In the genomic region with DNA sequence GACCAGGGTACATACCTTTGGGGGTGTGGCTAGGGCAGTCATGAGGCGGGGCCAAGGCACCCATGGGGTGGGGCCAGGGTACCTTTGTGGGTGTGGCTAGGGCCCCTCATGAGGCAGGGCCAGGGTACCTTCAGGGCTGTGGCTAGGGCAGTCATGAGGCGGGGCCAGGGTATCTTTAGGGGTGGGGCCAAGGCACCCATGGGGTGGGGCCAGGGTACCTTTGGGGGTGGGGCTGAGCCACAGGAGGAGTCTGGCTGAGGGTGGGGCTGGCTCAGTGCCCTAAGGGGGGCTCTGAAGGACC, we compare ENCODE assay signal across 20 cellular contexts. TPM values are rescaled to one million over a fixed set of nuclear protein-coding genes. Genes with fewer than 3 reads are reported as not detected.
DNase-seq lines count a peak whose midpoint lies in the region; ATAC-seq and TF ChIP-seq lines count a peak whose summit lies in the region.
"Had no signal": no experiment of that assay in that cellular context is flagged by ENCODE, and none has a peak within 500 bp of the region (broad histone marks: within the 10 kb centered on the region; RNA-seq: fewer than 3 reads in every experiment).

No MANE protein-coding gene starts in this region.

- no peaks in the 10 kb centered on the region for H3K36me3 ChIP-seq in mucosa of descending colon (ENCODE audit: low read depth)
- H3K36me3 ChIP-seq in CD8-positive, alpha-beta T cell (ENCODE audit: insufficient read depth, low read length), result no peaks in the 10 kb centered on the region
- H3K36me3 ChIP-seq: breast epithelium had no signal

- H4K8ac ChIP-seq in H9 (replicated peaks; ENCODE audit: insufficient read length, low read depth, low read length), result no peak overlapping the region

- peaks cover 4% of the 10 kb centered on the region for H3K23me2 ChIP-seq in H9 (ENCODE audit: insufficient read length, low read depth, low read length, poor library complexity, severe bottlenecking)

- CTCF ChIA-PET in activated CD4-positive, alpha-beta memory T cell treated with anti-CD3 and anti-CD28 coated beads for 36 hours (lab: Charles Lee), result no interaction called here
- CTCF ChIA-PET in CD8-positive, alpha-beta T cell (lab: Charles Lee), result no interaction called here

- H3K4me2 ChIP-seq in H9 (ENCODE audit: insufficient read depth, insufficient read length, low read length), result no peak overlapping the region
- H3K4me2 ChIP-seq: hepatocyte had no signal

- H3K4me3 Mint-ChIP-seq in H9, result no peak overlapping the region
- H3K4me3 Mint-ChIP-seq in activated CD4-positive, alpha-beta memory T cell treated with anti-CD3 and anti-CD28 coated beads for 36 hours, result no peak overlapping the region
- H3K4me3 Mint-ChIP-seq in CD8-positive, alpha-beta T cell, result no peak overlapping the region
- H3K4me3 Mint-ChIP-seq: activated naive CD4-positive, alpha-beta T cell treated with anti-CD3 and anti-CD28 coated beads, Interleukin-2, amount 50 U/mL, for 24 hours; T-helper 1 cell treated with Interleukin-12 subunit alpha and Interleukin-12 subunit beta and Interleukin-4 antibody, amounts not matched to agents 30 μg/mL and 1 μg/mL, for 36 hours had no signal

- no peak overlapping the region for H3K14ac ChIP-seq in H9 (ENCODE audit: insufficient read depth, low read length)

- peak; percentile 44 for ATAC-seq in mucosa of descending colon
- ATAC-seq in CD8-positive, alpha-beta T cell, result no peak
- ATAC-seq: left lung had no signal

- no peaks in the 10 kb centered on the region for H3K4me1 ChIP-seq in H9 (ENCODE audit: insufficient read depth, low read length)
- no peaks in the 10 kb centered on the region for H3K4me1 ChIP-seq in mucosa of descending colon (ENCODE audit: low read depth)
- H3K4me1 ChIP-seq in CD8-positive, alpha-beta T cell (ENCODE audit: insufficient read depth, low read length), result no peaks in the 10 kb centered on the region
- H3K4me1 ChIP-seq: left lung had no signal

- H3K4me1 Mint-ChIP-seq in H9, result no peaks in the 10 kb centered on the region
- H3K4me1 Mint-ChIP-seq in activated CD4-positive, alpha-beta memory T cell treated with anti-CD3 and anti-CD28 coated beads for 36 hours (ENCODE audit: low read depth), result no peaks in the 10 kb centered on the region
- no peaks in the 10 kb centered on the region for H3K4me1 Mint-ChIP-seq in CD8-positive, alpha-beta T cell (ENCODE audit: low read depth)
- H3K4me1 Mint-ChIP-seq: activated naive CD4-positive, alpha-beta T cell treated with anti-CD3 and anti-CD28 coated beads, Interleukin-2, amount 50 U/mL, for 24 hours had no signal

- H3K9me3 Mint-ChIP-seq in H9, result peaks cover 0 to 3% of the 10 kb centered on the region in 2 experiments; a peak in 1 of 5 replicates
- H3K9me3 Mint-ChIP-seq in activated CD4-positive, alpha-beta memory T cell treated with anti-CD3 and anti-CD28 coated beads for 36 hours, result no peaks in the 10 kb centered on the region
- no peaks in the 10 kb centered on the region for H3K9me3 Mint-ChIP-seq in CD8-positive, alpha-beta T cell
- H3K9me3 Mint-ChIP-seq: activated naive CD4-positive, alpha-beta T cell treated with anti-CD3 and anti-CD28 coated beads, Interleukin-2, amount 50 U/mL, for 24 hours; T-helper 1 cell treated with Interleukin-12 subunit alpha and Interleukin-12 subunit beta and Interleukin-4 antibody, amounts not matched to agents 30 μg/mL and 1 μg/mL, for 36 hours had no signal

- H3K4ac ChIP-seq in H9 (ENCODE audit: low read depth, low read length), result no peak overlapping the region

- H2BK15ac ChIP-seq in H9 (ENCODE audit: low read depth, low read length), result no peak overlapping the region

- H3K27me3 ChIP-seq in H9 (ENCODE audit: insufficient read depth, low read length), result no peaks in the 10 kb centered on the region; the same call in 1 of the 2 replicates
- peaks cover 9% of the 10 kb centered on the region for H3K27me3 ChIP-seq in CD8-positive, alpha-beta T cell (ENCODE audit: insufficient read depth, low read length)
- H3K27me3 ChIP-seq: testis had no signal

- H3K79me1 ChIP-seq in H9 (ENCODE audit: insufficient read depth, low read depth, low read length, poor library complexity, severe bottlenecking), result no peaks in the 10 kb centered on the region

- H2BK20ac ChIP-seq in H9 (ENCODE audit: low read depth, low read length, poor library complexity, severe bottlenecking), result no peak overlapping the region

- H2BK120ac ChIP-seq in H9 (ENCODE audit: low read depth, low read length, poor library complexity, severe bottlenecking), result no peak overlapping the region

- no peak overlapping the region for H3K9ac ChIP-seq in H9 (ENCODE audit: extremely low read depth, insufficient read length, low read length)

- no peaks in the 10 kb centered on the region for H3K9me3 ChIP-seq in H9 (ENCODE audit: control insufficient read depth, low read depth, low read length)
- no peaks in the 10 kb centered on the region for H3K9me3 ChIP-seq in mucosa of descending colon
- H3K9me3 ChIP-seq in CD8-positive, alpha-beta T cell (ENCODE audit: low read length), result no peaks in the 10 kb centered on the region
- H3K9me3 ChIP-seq: breast epithelium, left lung, testis had no signal

- no peak overlapping the region for H3K56ac ChIP-seq in H9 (ENCODE audit: insufficient read length, low read depth, low read length)

- DNase-seq in activated CD4-positive, alpha-beta T cell treated with anti-CD3 and anti-CD28 coated beads, Interleukin-2, amount 50 U/mL, for 48 hours, result peak; percentile 36 to 42
- DNase-seq in activated CD4-positive, alpha-beta T cell treated with anti-CD3 and anti-CD28 coated beads for 1 hour, result no peak
- DNase-seq in H9, result peak; percentile 72
- peak; percentile 36 for DNase-seq in activated CD4-positive, alpha-beta memory T cell treated with anti-CD3 and anti-CD28 coated beads for 36 hours
- DNase-seq in mucosa of descending colon, result peak in 1 of 3 donors; percentile 50
- DNase-seq in CD8-positive, alpha-beta T cell, result no peak
- DNase-seq in occipital lobe (lab: John Stamatoyannopoulos, UW), result no peak
- no peak for DNase-seq in KBM-7
- DNase-seq: GF-D8, left lung, NCI-H2029, NCI-H526 treated with DMSO at 0.1 percent for 48 hours, testis had no signal

- no peak overlapping the region for H4K5ac ChIP-seq in H9 (ENCODE audit: insufficient read length, low read depth, low read length)

- H3K27me3 Mint-ChIP-seq in H9 (ENCODE audit: low read depth), result peaks cover 26% of the 10 kb centered on the region
- H3K27me3 Mint-ChIP-seq in activated CD4-positive, alpha-beta memory T cell treated with anti-CD3 and anti-CD28 coated beads for 36 hours, result peaks cover 10% of the 10 kb centered on the region
- H3K27me3 Mint-ChIP-seq in CD8-positive, alpha-beta T cell (ENCODE audit: low read depth), result peaks cover 4% of the 10 kb centered on the region

- no peak overlapping the region for H2BK12ac ChIP-seq in H9 (ENCODE audit: insufficient read length, low read depth, low read length)

- WGBS in H9 (ENCODE audit: extremely low coverage, insufficient read length, low lambda C conversion rate), result no CpG with 5 or more reads among the region's 2 CpGs

- H3K23ac ChIP-seq in H9 (ENCODE audit: insufficient read length, low read depth, low read length), result no peak overlapping the region

- TF ChIP-seq CTCF in H9 (conservative IDR thresholded peaks at IDR 0.05), result no peak
- TF ChIP-seq CTCF in mucosa of descending colon (IDR thresholded peaks at IDR 0.05), result no peak
- no peak for TF ChIP-seq CTCF in CD8-positive, alpha-beta T cell (IDR thresholded peaks at IDR 0.05)

- H3K79me2 ChIP-seq in H9 (ENCODE audit: insufficient read depth, low read length), result no peaks in the 10 kb centered on the region
- H3K79me2 ChIP-seq: hepatocyte had no signal

- H3K27ac Mint-ChIP-seq in H9, result no peak overlapping the region
- H3K27ac Mint-ChIP-seq in activated CD4-positive, alpha-beta memory T cell treated with anti-CD3 and anti-CD28 coated beads for 36 hours, result no peak overlapping the region
- H3K27ac Mint-ChIP-seq in CD8-positive, alpha-beta T cell, result no peak overlapping the region
- H3K27ac Mint-ChIP-seq: activated naive CD4-positive, alpha-beta T cell treated with anti-CD3 and anti-CD28 coated beads, Interleukin-2, amount 50 U/mL, for 24 hours; T-helper 1 cell treated with Interleukin-12 subunit alpha and Interleukin-12 subunit beta and Interleukin-4 antibody, amounts not matched to agents 30 μg/mL and 1 μg/mL, for 36 hours had no signal

- no peak overlapping the region for H3K27ac ChIP-seq in H9 (ENCODE audit: insufficient read length, low read depth, low read length)
- H3K27ac ChIP-seq in CD8-positive, alpha-beta T cell (ENCODE audit: low read depth, low read length), result no peak overlapping the region
- H3K27ac ChIP-seq: breast epithelium, hepatocyte, left lung, testis had no signal

- no peak overlapping the region for H3K18ac ChIP-seq in H9 (ENCODE audit: insufficient read length, low read depth, low read length)

- peaks cover 13 to 32% (median 21%) of the 10 kb centered on the region in 3 experiments; a peak in 6 of 7 replicates for H3K36me3 Mint-ChIP-seq in H9 (ENCODE audit: insufficient read depth in 1 of 3, low read depth in 3 of 3)
- peaks cover 17% of the 10 kb centered on the region for H3K36me3 Mint-ChIP-seq in activated CD4-positive, alpha-beta memory T cell treated with anti-CD3 and anti-CD28 coated beads for 36 hours
- no peaks in the 10 kb centered on the region for H3K36me3 Mint-ChIP-seq in CD8-positive, alpha-beta T cell
- H3K36me3 Mint-ChIP-seq: activated naive CD4-positive, alpha-beta T cell treated with anti-CD3 and anti-CD28 coated beads, Interleukin-2, amount 50 U/mL, for 24 hours had no signal

- no peak overlapping the region for H4K91ac ChIP-seq in H9 (ENCODE audit: insufficient read length, low read depth, low read length)

- no peak overlapping the region for H3T11ph ChIP-seq in H9 (ENCODE audit: low read length)

- in situ Hi-C loops in KBM-7 (cut with MboI; ENCODE audit: low pct_unique_long_range_greater_than_20kb, low sequenced_read_pairs), result no loop called here

- no peak overlapping the region for H3K4me3 ChIP-seq in mucosa of descending colon
- H3K4me3 ChIP-seq in CD8-positive, alpha-beta T cell (ENCODE audit: low read depth, low read length), result no peak overlapping the region
- H3K4me3 ChIP-seq: breast epithelium, hepatocyte, left lung, testis had no signal

- no peak overlapping the region for H2BK5ac ChIP-seq in H9 (ENCODE audit: insufficient read length, low read length)

- no peak overlapping the region for H2AK5ac ChIP-seq in H9 (ENCODE audit: insufficient read length, low read length)

- POLR2A ChIA-PET in activated CD4-positive, alpha-beta memory T cell treated with anti-CD3 and anti-CD28 coated beads for 36 hours (lab: Charles Lee), result no interaction called here
- POLR2A ChIA-PET in CD8-positive, alpha-beta T cell (lab: Charles Lee), result no interaction called here

- no peaks in the 10 kb centered on the region for H4K20me1 ChIP-seq in H9 (ENCODE audit: control insufficient read depth, insufficient read depth, insufficient read length)

- intact Hi-C loops in activated CD4-positive, alpha-beta memory T cell treated with anti-CD3 and anti-CD28 coated beads for 36 hours (cut with micrococcal nuclease), result no loop called here
- intact Hi-C loops in mucosa of descending colon (cut with DNase I, micrococcal nuclease), result no loop called here
- intact Hi-C loops in CD8-positive, alpha-beta T cell (cut with DNase I, micrococcal nuclease), result no loop called here

- no peak overlapping the region for H2AFZ ChIP-seq in H9 (ENCODE audit: low read length)
- H2AFZ ChIP-seq: hepatocyte had no signal

RNA-seq across cellular contexts. Expression of a gene that starts 3.5 kb away (rescaled TPM):
- total RNA-seq in H9 (2021) (not detected in 2 replicates), mucosa of descending colon (1 to 10 TPM in 1 of 3 donors, under 1 TPM in 1, not detected in 1; 0.31 to 1.0 TPM), occipital lobe (not detected)
- not detected for total RNA-seq in activated CD4-positive, alpha-beta memory T cell treated with anti-CD3 and anti-CD28 coated beads for 36 hours
- total RNA-seq in CD8-positive, alpha-beta T cell, result not detected
- total RNA-seq: breast epithelium, fibroblast of lung, hepatocyte, left lung, posterior vena cava, RPMI7951, testis had no signal

RNA-seq across cellular contexts. Expression of a gene that starts 8.7 kb away (rescaled TPM):
- total RNA-seq in H9 (2021) (120 and 127 TPM in 2 replicates), mucosa of descending colon (10 to 100 TPM; 11.9 to 32.4 (median 12.3) TPM), occipital lobe (8.9 TPM)
- 100 to 1,000 TPM; 101 to 102 TPM for total RNA-seq in activated CD4-positive, alpha-beta memory T cell treated with anti-CD3 and anti-CD28 coated beads for 36 hours
- total RNA-seq in CD8-positive, alpha-beta T cell, result 10 to 100 TPM; 34.4 to 38.4 TPM

RNA-seq across cellular contexts. Expression of a gene that starts 8.9 kb away (rescaled TPM):
- total RNA-seq in H9 (2021) (48.6 and 52.2 TPM in 2 replicates), mucosa of descending colon (10 to 100 TPM; 19.8 to 20.0 (median 19.8) TPM), occipital lobe (11.2 TPM)
- total RNA-seq in activated CD4-positive, alpha-beta memory T cell treated with anti-CD3 and anti-CD28 coated beads for 36 hours, result 10 to 100 TPM; 13.7 to 15.5 TPM
- 10 to 100 TPM; 15.4 to 15.8 TPM for total RNA-seq in CD8-positive, alpha-beta T cell

RNA-seq across cellular contexts. Expression of a gene that starts 36.5 kb away (rescaled TPM):
- total RNA-seq in H9 (2021), result 0.22 and 0.31 TPM in 2 replicates
- total RNA-seq in activated CD4-positive, alpha-beta memory T cell treated with anti-CD3 and anti-CD28 coated beads for 36 hours, result not detected
- 1 to 10 TPM; 3.4 to 7.0 (median 4.7) TPM for total RNA-seq in mucosa of descending colon
- not detected for total RNA-seq in CD8-positive, alpha-beta T cell
- total RNA-seq in occipital lobe, result not detected
- total RNA-seq: fibroblast of lung, RPMI7951 had no signal

RNA-seq across cellular contexts. Expression of a gene that starts 56.3 kb away (rescaled TPM):
- total RNA-seq in H9 (2021), result 21.9 and 26.4 TPM in 2 replicates
- total RNA-seq in activated CD4-positive, alpha-beta memory T cell treated with anti-CD3 and anti-CD28 coated beads for 36 hours, result 10 to 100 TPM; 31.8 to 32.2 TPM
- total RNA-seq in mucosa of descending colon, result 10 to 100 TPM; 37.7 to 48.7 (median 47.6) TPM
- total RNA-seq in CD8-positive, alpha-beta T cell, result 10 to 100 TPM; 25.7 to 30.0 TPM
- total RNA-seq in occipital lobe, result 48.8 TPM

Comparison
In these comparisons a context has a peak if more than half of its experiments do, and no peak if none do; other contexts are left out.
1. DNase-seq: peak in activated CD4-positive, alpha-beta T cell treated with anti-CD3 and anti-CD28 coated beads, Interleukin-2, amount 50 U/mL, for 48 hours (2 of 2), H9 (single experiment) and activated CD4-positive, alpha-beta memory T cell treated with anti-CD3 and anti-CD28 coated beads for 36 hours (single experiment); none in activated CD4-positive, alpha-beta T cell treated with anti-CD3 and anti-CD28 coated beads for 1 hour (single experiment), CD8-positive, alpha-beta T cell (0 of 7), occipital lobe (single experiment) and KBM-7 (single experiment).